In the genomic region with DNA sequence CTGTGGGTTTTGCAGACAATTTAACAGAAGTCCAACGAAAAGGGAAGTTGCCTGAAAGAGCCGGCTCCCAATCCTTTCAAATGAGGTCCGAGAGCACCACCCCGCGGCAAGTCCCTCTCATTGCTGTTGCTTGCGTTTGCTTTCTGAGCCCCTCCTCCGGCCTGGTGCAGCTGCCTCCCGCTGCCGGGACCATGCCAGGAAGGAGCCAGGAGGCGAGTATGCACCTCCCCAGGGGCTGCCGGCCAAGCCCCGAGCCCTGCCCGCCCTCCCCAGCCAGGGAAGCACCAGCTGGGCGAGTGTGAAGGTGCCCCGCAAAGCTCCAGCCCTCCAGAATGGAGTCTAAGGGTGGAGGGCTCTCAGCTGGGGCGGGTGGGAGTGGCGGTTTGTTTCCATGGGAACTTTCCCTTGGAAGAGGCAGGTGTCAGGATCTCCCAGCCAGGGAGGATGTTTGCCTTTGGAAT, we compare ENCODE assay signal across 8 cellular contexts. TPM values are rescaled to one million over a fixed set of nuclear protein-coding genes. Genes with fewer than 3 reads are reported as not detected.
DNase-seq lines count a peak whose midpoint lies in the region; ATAC-seq and TF ChIP-seq lines count a peak whose summit lies in the region.

No MANE protein-coding gene starts in this region.

- no peaks in the 10 kb centered on the region for H3K9me3 Mint-ChIP-seq in activated naive CD4-positive, alpha-beta T cell treated with anti-CD3 and anti-CD28 coated beads, Interleukin-2, amount 10 ng/mL, durations not matched to agents 7 days and 5 days

- ATAC-seq in GM21528 (IDR thresholded peaks at IDR 0.05; ENCODE audit: low FRiP score, unreplicated experiment) (peak; percentile 83), heart right ventricle (peak; percentile 49 to 84 (median 70))

- peak; percentile 82 for DNase-seq in DMS114 treated with DMSO at 0.1 percent for 48 hours (lab: John Stamatoyannopoulos, UW; ENCODE audit: unreplicated experiment)
- DNase-seq in M059J (ENCODE audit: low read depth) = peak; percentile 68
- peak; percentile 78 for DNase-seq in RKO (ENCODE audit: low spot score)
- peak; percentile 79 for DNase-seq in activated naive CD4-positive, alpha-beta T cell treated with anti-CD3 and anti-CD28 coated beads, Interleukin-2, amount 10 ng/mL, durations not matched to agents 7 days and 5 days
- DNase-seq in heart right ventricle = peak; percentile 61 to 74
- peak; percentile 32 for DNase-seq in pulmonary artery endothelial cell (ENCODE audit: low read depth, low spot score)
- no peak for DNase-seq in vagina (ENCODE audit: extremely low spot score in 2 of 2)

- H3K36me3 Mint-ChIP-seq in activated naive CD4-positive, alpha-beta T cell treated with anti-CD3 and anti-CD28 coated beads, Interleukin-2, amount 10 ng/mL, durations not matched to agents 7 days and 5 days = no peaks in the 10 kb centered on the region

- H3K4me1 ChIP-seq in heart right ventricle = peaks cover 0 to 9% (median 4%) of the 10 kb centered on the region in 9 donors
- no peaks in the 10 kb centered on the region for H3K4me1 ChIP-seq in vagina

- peaks cover 0 to 3% (median 0%) of the 10 kb centered on the region in 11 donors for H3K9me3 ChIP-seq in heart right ventricle
- no peaks in the 10 kb centered on the region for H3K9me3 ChIP-seq in vagina

- WGBS in heart right ventricle, 2 donors = 2 to 3% methylated on average over 17 of the region's 17 CpGs

- TF ChIP-seq CTCF in heart right ventricle (IDR thresholded peaks at IDR 0.05) (peak; percentile 39 to 79 (median 71)), vagina (IDR thresholded peaks at IDR 0.05) (peak in 1 of 3 experiments; percentile 36)

- H3K27me3 Mint-ChIP-seq in activated naive CD4-positive, alpha-beta T cell treated with anti-CD3 and anti-CD28 coated beads, Interleukin-2, amount 10 ng/mL, durations not matched to agents 7 days and 5 days = peaks cover 34% of the 10 kb centered on the region

- no peak overlapping the region for H3K4me3 Mint-ChIP-seq in activated naive CD4-positive, alpha-beta T cell treated with anti-CD3 and anti-CD28 coated beads, Interleukin-2, amount 10 ng/mL, durations not matched to agents 7 days and 5 days

- H3K27me3 ChIP-seq in heart right ventricle (peaks cover 0 to 54% (median 45%) of the 10 kb centered on the region in 7 donors), vagina (no peaks in the 10 kb centered on the region)

- H3K27ac Mint-ChIP-seq in activated naive CD4-positive, alpha-beta T cell treated with anti-CD3 and anti-CD28 coated beads, Interleukin-2, amount 10 ng/mL, durations not matched to agents 7 days and 5 days = no peak overlapping the region

- CTCF ChIA-PET in activated naive CD4-positive, alpha-beta T cell treated with anti-CD3 and anti-CD28 coated beads, Interleukin-2, amount 10 ng/mL, durations not matched to agents 7 days and 5 days (lab: Charles Lee) = interaction anchor here (1.6 to 2.2 kb wide), 4 partner anchors 11 to 1684 kb away, joined by 4 to 7 read pairs (median 5); no protein-coding TSS in a partner anchor

- no peak for TF ChIP-seq POLR2A in vagina (IDR thresholded peaks at IDR 0.05)

- peaks cover 2% of the 10 kb centered on the region for H3K4me1 Mint-ChIP-seq in activated naive CD4-positive, alpha-beta T cell treated with anti-CD3 and anti-CD28 coated beads, Interleukin-2, amount 10 ng/mL, durations not matched to agents 7 days and 5 days

- H3K36me3 ChIP-seq in heart right ventricle (no peaks in the 10 kb centered on the region), vagina (no peaks in the 10 kb centered on the region)

- H3K4me3 ChIP-seq in heart right ventricle (peak overlapping the region in 1 of 10 donors; percentile 18), vagina (no peak overlapping the region)

- intact Hi-C loops in heart right ventricle (cut with DNase I) (loop anchor here in 9 of 10 donors (2.0 to 10.0 kb wide), 6 partner anchors 420 to 1683 kb away; no protein-coding TSS in a partner anchor), vagina (cut with DNase I) (no loop called here)

- H3K27ac ChIP-seq in heart right ventricle = no peak overlapping the region
- H3K27ac ChIP-seq in vagina = no peak overlapping the region

RNA-seq across cellular contexts. Expression of a gene that starts 25.8 kb away (rescaled TPM):
- total RNA-seq in M059J (2014; rRNA removed; shearing (Covaris generic)) = 28.3 and 36.1 TPM in 2 replicates
- total RNA-seq in heart right ventricle = 10 to 100 TPM; 26.8 to 46.5 (median 35.1) TPM
- 10 to 100 TPM; 32.5 to 45.9 TPM for polyA plus RNA-seq in heart right ventricle
- 37.2 and 41.0 TPM in 2 replicates for total RNA-seq in pulmonary artery endothelial cell
- total RNA-seq in vagina = 49.4 TPM

Comparison
In these comparisons a context has a peak if more than half of its experiments do, and no peak if none do; other contexts are left out.
1. DNase-seq: peak in DMS114 treated with DMSO at 0.1 percent for 48 hours (single experiment), M059J (single experiment), RKO (single experiment), activated naive CD4-positive, alpha-beta T cell treated with anti-CD3 and anti-CD28 coated beads, Interleukin-2, amount 10 ng/mL, durations not matched to agents 7 days and 5 days (single experiment), heart right ventricle (2 of 2) and pulmonary artery endothelial cell (single experiment); none in vagina (0 of 2).